14 cellular contexts compared by ENCODE assay signal in the genomic region with DNA sequence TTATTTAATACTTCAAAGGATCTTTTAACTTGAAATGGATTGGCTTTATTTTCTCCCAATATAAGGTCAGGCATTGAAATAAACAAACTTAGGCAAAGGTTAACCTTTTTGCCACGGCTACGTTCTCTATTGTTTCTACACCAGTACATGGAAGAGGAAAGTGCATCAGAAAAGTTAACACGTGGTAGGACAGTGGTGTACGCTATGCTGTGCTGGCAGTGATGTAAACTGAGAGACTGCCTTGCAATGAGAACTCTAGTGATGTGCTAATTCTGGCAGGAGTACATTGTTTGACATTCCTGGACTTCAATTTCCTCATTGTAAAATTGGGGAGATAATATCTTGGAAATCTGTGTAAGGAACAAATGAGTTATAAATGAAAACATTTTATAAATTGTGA.
DNase-seq lines count a peak whose midpoint lies in the region; ATAC-seq and TF ChIP-seq lines count a peak whose summit lies in the region.
"Had no signal": no experiment of that assay in that cellular context is flagged by ENCODE, and none has a peak within 500 bp of the region (broad histone marks: within the 10 kb centered on the region; RNA-seq: fewer than 3 reads in every experiment).

No MANE protein-coding gene starts in this region.

- ATAC-seq in SK-N-SH treated with all-trans-retinoic acid at 6 μM for 48 hours (peak; percentile 35; the same call in 1 of the 3 replicates), GM18519 (IDR thresholded peaks at IDR 0.05; ENCODE audit: low FRiP score, unreplicated experiment) (no peak), T-cell (replicated peaks in 1 of 4) (no peak)
- ATAC-seq: HepG2 had no signal

- no peak overlapping the region for H3K9ac ChIP-seq in SK-N-SH
- peak overlapping the region; percentile 48 for H3K9ac ChIP-seq in SK-N-MC (ENCODE audit: insufficient read length)
- H3K9ac ChIP-seq: BLaER1 had no signal

- no peak for DNase-seq in SK-N-SH
- DNase-seq in SK-N-MC (ENCODE audit: low read depth, low spot score), result no peak
- DNase-seq in fibroblast of villous mesenchyme (ENCODE audit: low read depth), result peak; percentile 15
- no peak for DNase-seq in EL
- DNase-seq in activated naive CD8-positive, alpha-beta T cell treated with anti-CD3 and anti-CD28 coated beads for 36 hours, result no peak
- no peak for DNase-seq in T-cell
- DNase-seq: AML-193; CD4-positive, CD25-positive, alpha-beta regulatory T cell had no signal

- no peak overlapping the region for H2AFZ ChIP-seq in SK-N-SH (ENCODE audit: low read depth)

- TF ChIP-seq CTCF in SK-N-SH (IDR thresholded peaks at IDR 0.05) (no peak), fibroblast of villous mesenchyme (IDR thresholded peaks at IDR 0.05; ENCODE audit: insufficient read depth, low read depth, low read length) (no peak)

- no peak overlapping the region for H3K4me2 ChIP-seq in SK-N-SH
- H3K4me2 ChIP-seq: BLaER1 had no signal

- peaks cover 3% of the 10 kb centered on the region; the same call in 1 of the 2 replicates for H3K9me3 ChIP-seq in SK-N-SH
- no peaks in the 10 kb centered on the region; the same call in 1 of the 2 replicates for H3K9me3 ChIP-seq in SK-N-MC (ENCODE audit: low read depth, low read length)
- H3K9me3 ChIP-seq: BLaER1, HAP-1 had no signal

- H3K36me3 ChIP-seq in SK-N-SH (replicated peaks in 1 of 2; ENCODE audit: control insufficient read depth in 1 of 2, insufficient read depth in 2 of 2, low read length in 1 of 2), result no peaks in the 10 kb centered on the region
- H3K36me3 ChIP-seq in SK-N-MC (ENCODE audit: insufficient read depth, low read length), result no peaks in the 10 kb centered on the region
- H3K36me3 ChIP-seq: BLaER1, HAP-1 had no signal

- H3K4me3 Mint-ChIP-seq in activated naive CD8-positive, alpha-beta T cell treated with anti-CD3 and anti-CD28 coated beads for 36 hours, result no peak overlapping the region
- no peak overlapping the region for H3K4me3 Mint-ChIP-seq in T-cell
- H3K4me3 Mint-ChIP-seq: CD4-positive, CD25-positive, alpha-beta regulatory T cell had no signal

- peaks cover 0 to 9% of the 10 kb centered on the region in 2 experiments; a peak in 2 of 4 replicates for H3K4me1 ChIP-seq in SK-N-SH (ENCODE audit: control insufficient read depth in 1 of 2, insufficient read depth in 2 of 2, low read depth in 1 of 2, low read length in 1 of 2)
- H3K4me1 ChIP-seq: BLaER1, HAP-1 had no signal

- POLR2A ChIA-PET in SK-N-SH (lab: Yijun Ruan, JAX) (no interaction called here), T-cell (lab: Charles Lee) (no interaction called here)

- TF ChIP-seq RAD21 in SK-N-SH (IDR thresholded peaks at IDR 0.05; ENCODE audit: low read length), result no peak

- H3K9me2 ChIP-seq in SK-N-SH, result peaks cover 11% of the 10 kb centered on the region; the same call in 1 of the 2 replicates

- CTCF ChIA-PET in SK-N-SH (lab: Yijun Ruan, JAX) (no interaction called here), T-cell (lab: Charles Lee) (no interaction called here)

- H3K27ac ChIP-seq in SK-N-SH (ENCODE audit: low read depth in 2 of 2, low read length in 1 of 2), result no peak overlapping the region
- H3K27ac ChIP-seq in SK-N-MC, result peak overlapping the region; percentile 95
- H3K27ac ChIP-seq: 22Rv1, BLaER1 had no signal

- H3K9me3 Mint-ChIP-seq in activated naive CD8-positive, alpha-beta T cell treated with anti-CD3 and anti-CD28 coated beads for 36 hours, result no peaks in the 10 kb centered on the region
- H3K9me3 Mint-ChIP-seq in T-cell, result no peaks in the 10 kb centered on the region
- H3K9me3 Mint-ChIP-seq: CD4-positive, CD25-positive, alpha-beta regulatory T cell had no signal

- no peaks in the 10 kb centered on the region for H3K79me2 ChIP-seq in SK-N-SH (ENCODE audit: insufficient read depth)

- H3K4me1 Mint-ChIP-seq in activated naive CD8-positive, alpha-beta T cell treated with anti-CD3 and anti-CD28 coated beads for 36 hours, result no peaks in the 10 kb centered on the region
- H3K4me1 Mint-ChIP-seq in T-cell, result no peaks in the 10 kb centered on the region
- H3K4me1 Mint-ChIP-seq: CD4-positive, CD25-positive, alpha-beta regulatory T cell had no signal

- H3F3A ChIP-seq in SK-N-SH (replicated peaks; ENCODE audit: insufficient read depth), result peaks cover 6% of the 10 kb centered on the region

- H3K4me3 ChIP-seq in SK-N-SH (ENCODE audit: low read depth in 2 of 2, low read length in 1 of 2), result no peak overlapping the region
- peak overlapping the region; percentile 12; the same call in 1 of the 2 replicates for H3K4me3 ChIP-seq in SK-N-MC
- no peak overlapping the region for H3K4me3 ChIP-seq in fibroblast of villous mesenchyme (ENCODE audit: low read depth, low read length)
- H3K4me3 ChIP-seq: BLaER1, HAP-1 had no signal

- H3K27me3 Mint-ChIP-seq in activated naive CD8-positive, alpha-beta T cell treated with anti-CD3 and anti-CD28 coated beads for 36 hours, result peaks cover 8% of the 10 kb centered on the region
- peaks cover 5 to 13% of the 10 kb centered on the region in 2 donors for H3K27me3 Mint-ChIP-seq in T-cell

- no peaks in the 10 kb centered on the region for H3K27me3 ChIP-seq in SK-N-SH (ENCODE audit: insufficient read depth)
- H3K27me3 ChIP-seq: BLaER1 had no signal

- no peak overlapping the region for H3K27ac Mint-ChIP-seq in activated naive CD8-positive, alpha-beta T cell treated with anti-CD3 and anti-CD28 coated beads for 36 hours
- H3K27ac Mint-ChIP-seq in T-cell, result no peak overlapping the region
- H3K27ac Mint-ChIP-seq: CD4-positive, CD25-positive, alpha-beta regulatory T cell had no signal

- H3K36me3 Mint-ChIP-seq in activated naive CD8-positive, alpha-beta T cell treated with anti-CD3 and anti-CD28 coated beads for 36 hours, result no peaks in the 10 kb centered on the region
- H3K36me3 Mint-ChIP-seq in T-cell, result no peaks in the 10 kb centered on the region
- H3K36me3 Mint-ChIP-seq: CD4-positive, CD25-positive, alpha-beta regulatory T cell had no signal

- H4K20me1 ChIP-seq in SK-N-SH (ENCODE audit: insufficient read depth), result no peaks in the 10 kb centered on the region
- H4K20me1 ChIP-seq: BLaER1 had no signal

- 21% methylated on average over 4 of the region's 4 CpGs for WGBS in SK-N-SH (ENCODE audit: low lambda C conversion rate)

- TF ChIP-seq EP300 in SK-N-SH (IDR thresholded peaks at IDR 0.05; ENCODE audit: borderline replicate concordance in 1 of 2, low read depth in 1 of 2, low read length in 1 of 2), result no peak

TF ChIP-seq in SK-N-SH treated with all-trans-retinoic acid at 6 μM for 48 hours, 23 proteins besides CTCF, POLR2A, EP300 and RAD21:
- no peak for TF ChIP-seq GLIS3 (CRISPR knock-in tag; IDR thresholded peaks at IDR 0.05)
TF ChIP-seq in SK-N-SH treated with all-trans-retinoic acid at 6 μM for 48 hours: peak in this region for 0.

TF ChIP-seq in SK-N-SH, 30 proteins besides CTCF, POLR2A, EP300 and RAD21:
- no peak for TF ChIP-seq NRF1 (IDR thresholded peaks at IDR 0.05; ENCODE audit: low read depth, low read length)
- no peak for TF ChIP-seq GATA2 (CRISPR knock-in tag; IDR thresholded peaks at IDR 0.05)
- no peak for TF ChIP-seq TAF1 (IDR thresholded peaks at IDR 0.05; ENCODE audit: borderline replicate concordance, low read depth, low read length)
- no peak for TF ChIP-seq ZBTB33 (IDR thresholded peaks at IDR 0.05; ENCODE audit: borderline replicate concordance, low read depth)
- TF ChIP-seq YY1 (IDR thresholded peaks at IDR 0.05; ENCODE audit: low read depth), result no peak
- TF ChIP-seq MEF2A (IDR thresholded peaks at IDR 0.05; ENCODE audit: borderline replicate concordance, low read depth), result no peak
TF ChIP-seq in SK-N-SH: peak in this region for 0.
